Comparison of ENCODE assay signal across 1 cellular context in the genomic region with DNA sequence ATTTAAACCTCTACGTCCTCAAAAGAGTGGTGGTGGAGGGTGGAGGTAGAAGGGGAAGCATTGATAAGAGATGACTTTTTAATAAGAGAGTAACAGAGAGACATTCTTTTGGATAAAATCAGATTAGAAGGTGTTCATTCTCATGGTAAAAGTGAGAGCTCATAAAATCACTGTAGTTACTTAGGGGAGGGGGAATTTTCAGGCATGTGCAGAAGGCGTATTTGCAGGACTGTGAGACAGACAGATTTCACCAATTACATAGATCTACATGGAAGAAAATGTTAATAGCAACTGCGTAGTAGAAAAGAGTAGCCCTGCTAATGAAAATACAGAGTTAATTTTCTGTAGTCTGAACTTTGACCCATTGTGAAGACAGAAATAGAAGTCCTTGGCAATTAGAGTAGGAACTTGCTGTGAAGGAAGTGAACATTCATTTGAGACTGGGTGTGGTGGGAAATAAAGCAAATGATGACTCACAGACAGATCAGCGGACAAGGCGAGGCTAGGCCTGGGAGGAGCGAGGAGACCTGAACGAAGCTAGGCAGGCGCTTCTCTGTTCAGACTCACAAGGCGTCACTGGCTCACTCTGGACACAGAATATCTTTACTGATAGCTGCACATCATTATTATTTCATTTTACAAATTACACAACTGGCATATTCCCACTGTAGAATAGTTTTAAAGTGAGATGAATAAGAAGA.
TF ChIP-seq lines count a peak whose summit lies in the region.

No MANE protein-coding gene starts in this region.

TF ChIP-seq in K562, 482 proteins besides CTCF, POLR2A, EP300 and RAD21 (continued from another document and continues in another):
- TF ChIP-seq MYNN (IDR thresholded peaks at IDR 0.05) (peak; percentile 34; the same call in 1 of the 2 replicates), MYNN (CRISPR knock-in tag; IDR thresholded peaks at IDR 0.05) (no peak), BRF1 (IDR thresholded peaks at IDR 0.05; ENCODE audit: borderline replicate concordance, extremely low read depth, insufficient read length) (no peak), PHTF2 (CRISPR knock-in tag; IDR thresholded peaks at IDR 0.05) (no peak), TEAD4 (IDR thresholded peaks at IDR 0.05; ENCODE audit: low read length) (peak; percentile 14; the same call in 1 of the 2 replicates), TEAD4 (CRISPR knock-in tag; IDR thresholded peaks at IDR 0.05; ENCODE audit: borderline replicate concordance) (no peak), KLF10 (CRISPR knock-in tag; IDR thresholded peaks at IDR 0.05) (no peak), NFXL1 (CRISPR knock-in tag; IDR thresholded peaks at IDR 0.05) (no peak), GATA2 (CRISPR knock-in tag; IDR thresholded peaks at IDR 0.05) (no peak), NRF1 (conservative IDR thresholded peaks at IDR 0.05 in 1 of 2, IDR thresholded peaks at IDR 0.05 in 1 of 2) (peak; percentile 39 to 40; a peak in 2 of 4 replicates), ARID1B (IDR thresholded peaks at IDR 0.05) (peak; percentile 63), TFAM (CRISPR knock-in tag; conservative IDR thresholded peaks at IDR 0.05) (no peak), RBBP5 (IDR thresholded peaks at IDR 0.05; ENCODE audit: borderline replicate concordance, insufficient read depth, low read length, poor library complexity, severe bottlenecking) (no peak), TOE1 (IDR thresholded peaks at IDR 0.05; ENCODE audit: borderline replicate concordance) (no peak), TOE1 (CRISPR knock-in tag; IDR thresholded peaks at IDR 0.05; ENCODE audit: borderline replicate concordance, low read depth) (no peak), RBM22 (IDR thresholded peaks at IDR 0.05; ENCODE audit: low read depth, low read length, poor library complexity, severe bottlenecking) (no peak), KHSRP (IDR thresholded peaks at IDR 0.05) (no peak), POLR2H (tag; IDR thresholded peaks at IDR 0.05; ENCODE audit: low read depth) (no peak), KAT2B (IDR thresholded peaks at IDR 0.05; ENCODE audit: low read depth, low read length) (no peak), TBP (optimal IDR thresholded peaks at IDR 0.05; ENCODE audit: low read depth, low read length) (no peak), HDAC6 (IDR thresholded peaks at IDR 0.05; ENCODE audit: low read depth, low read length) (no peak), HDAC2 (IDR thresholded peaks at IDR 0.05) (no peak), CHD1 (IDR thresholded peaks at IDR 0.05; ENCODE audit: low read length) (no peak), MCM5 (IDR thresholded peaks at IDR 0.05; ENCODE audit: low read depth) (no peak), ZKSCAN8 (CRISPR knock-in tag; IDR thresholded peaks at IDR 0.05) (no peak), TARDBP (IDR thresholded peaks at IDR 0.05) (no peak), TBL1XR1 (IDR thresholded peaks at IDR 0.05; ENCODE audit: low read length in 2 of 2) (peak in 1 of 2 experiments; percentile 58; a peak in 1 of 4 replicates), ZNF695 (CRISPR knock-in tag; IDR thresholded peaks at IDR 0.05) (no peak), YBX1 (IDR thresholded peaks at IDR 0.05) (no peak)
- TF ChIP-seq, protein P1, sequence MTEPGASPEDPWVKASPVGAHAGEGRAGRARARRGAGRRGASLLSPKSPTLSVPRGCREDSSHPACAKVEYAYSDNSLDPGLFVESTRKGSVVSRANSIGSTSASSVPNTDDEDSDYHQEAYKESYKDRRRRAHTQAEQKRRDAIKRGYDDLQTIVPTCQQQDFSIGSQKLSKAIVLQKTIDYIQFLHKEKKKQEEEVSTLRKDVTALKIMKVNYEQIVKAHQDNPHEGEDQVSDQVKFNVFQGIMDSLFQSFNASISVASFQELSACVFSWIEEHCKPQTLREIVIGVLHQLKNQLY (CRISPR knock-in tag; conservative IDR thresholded peaks at IDR 0.05): no peak
- TF ChIP-seq, protein P2, sequence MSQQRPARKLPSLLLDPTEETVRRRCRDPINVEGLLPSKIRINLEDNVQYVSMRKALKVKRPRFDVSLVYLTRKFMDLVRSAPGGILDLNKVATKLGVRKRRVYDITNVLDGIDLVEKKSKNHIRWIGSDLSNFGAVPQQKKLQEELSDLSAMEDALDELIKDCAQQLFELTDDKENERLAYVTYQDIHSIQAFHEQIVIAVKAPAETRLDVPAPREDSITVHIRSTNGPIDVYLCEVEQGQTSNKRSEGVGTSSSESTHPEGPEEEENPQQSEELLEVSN (IDR thresholded peaks at IDR 0.05; ENCODE audit: borderline replicate concordance in 1 of 2, extremely low read depth in 1 of 2, insufficient read depth in 1 of 2, insufficient read length in 1 of 2, low read depth in 1 of 2, low read length in 1 of 2, poor library complexity in 1 of 2, severe bottlenecking in 1 of 2): peak in 1 of 2 experiments; percentile 43
- TF ChIP-seq, protein P3, sequence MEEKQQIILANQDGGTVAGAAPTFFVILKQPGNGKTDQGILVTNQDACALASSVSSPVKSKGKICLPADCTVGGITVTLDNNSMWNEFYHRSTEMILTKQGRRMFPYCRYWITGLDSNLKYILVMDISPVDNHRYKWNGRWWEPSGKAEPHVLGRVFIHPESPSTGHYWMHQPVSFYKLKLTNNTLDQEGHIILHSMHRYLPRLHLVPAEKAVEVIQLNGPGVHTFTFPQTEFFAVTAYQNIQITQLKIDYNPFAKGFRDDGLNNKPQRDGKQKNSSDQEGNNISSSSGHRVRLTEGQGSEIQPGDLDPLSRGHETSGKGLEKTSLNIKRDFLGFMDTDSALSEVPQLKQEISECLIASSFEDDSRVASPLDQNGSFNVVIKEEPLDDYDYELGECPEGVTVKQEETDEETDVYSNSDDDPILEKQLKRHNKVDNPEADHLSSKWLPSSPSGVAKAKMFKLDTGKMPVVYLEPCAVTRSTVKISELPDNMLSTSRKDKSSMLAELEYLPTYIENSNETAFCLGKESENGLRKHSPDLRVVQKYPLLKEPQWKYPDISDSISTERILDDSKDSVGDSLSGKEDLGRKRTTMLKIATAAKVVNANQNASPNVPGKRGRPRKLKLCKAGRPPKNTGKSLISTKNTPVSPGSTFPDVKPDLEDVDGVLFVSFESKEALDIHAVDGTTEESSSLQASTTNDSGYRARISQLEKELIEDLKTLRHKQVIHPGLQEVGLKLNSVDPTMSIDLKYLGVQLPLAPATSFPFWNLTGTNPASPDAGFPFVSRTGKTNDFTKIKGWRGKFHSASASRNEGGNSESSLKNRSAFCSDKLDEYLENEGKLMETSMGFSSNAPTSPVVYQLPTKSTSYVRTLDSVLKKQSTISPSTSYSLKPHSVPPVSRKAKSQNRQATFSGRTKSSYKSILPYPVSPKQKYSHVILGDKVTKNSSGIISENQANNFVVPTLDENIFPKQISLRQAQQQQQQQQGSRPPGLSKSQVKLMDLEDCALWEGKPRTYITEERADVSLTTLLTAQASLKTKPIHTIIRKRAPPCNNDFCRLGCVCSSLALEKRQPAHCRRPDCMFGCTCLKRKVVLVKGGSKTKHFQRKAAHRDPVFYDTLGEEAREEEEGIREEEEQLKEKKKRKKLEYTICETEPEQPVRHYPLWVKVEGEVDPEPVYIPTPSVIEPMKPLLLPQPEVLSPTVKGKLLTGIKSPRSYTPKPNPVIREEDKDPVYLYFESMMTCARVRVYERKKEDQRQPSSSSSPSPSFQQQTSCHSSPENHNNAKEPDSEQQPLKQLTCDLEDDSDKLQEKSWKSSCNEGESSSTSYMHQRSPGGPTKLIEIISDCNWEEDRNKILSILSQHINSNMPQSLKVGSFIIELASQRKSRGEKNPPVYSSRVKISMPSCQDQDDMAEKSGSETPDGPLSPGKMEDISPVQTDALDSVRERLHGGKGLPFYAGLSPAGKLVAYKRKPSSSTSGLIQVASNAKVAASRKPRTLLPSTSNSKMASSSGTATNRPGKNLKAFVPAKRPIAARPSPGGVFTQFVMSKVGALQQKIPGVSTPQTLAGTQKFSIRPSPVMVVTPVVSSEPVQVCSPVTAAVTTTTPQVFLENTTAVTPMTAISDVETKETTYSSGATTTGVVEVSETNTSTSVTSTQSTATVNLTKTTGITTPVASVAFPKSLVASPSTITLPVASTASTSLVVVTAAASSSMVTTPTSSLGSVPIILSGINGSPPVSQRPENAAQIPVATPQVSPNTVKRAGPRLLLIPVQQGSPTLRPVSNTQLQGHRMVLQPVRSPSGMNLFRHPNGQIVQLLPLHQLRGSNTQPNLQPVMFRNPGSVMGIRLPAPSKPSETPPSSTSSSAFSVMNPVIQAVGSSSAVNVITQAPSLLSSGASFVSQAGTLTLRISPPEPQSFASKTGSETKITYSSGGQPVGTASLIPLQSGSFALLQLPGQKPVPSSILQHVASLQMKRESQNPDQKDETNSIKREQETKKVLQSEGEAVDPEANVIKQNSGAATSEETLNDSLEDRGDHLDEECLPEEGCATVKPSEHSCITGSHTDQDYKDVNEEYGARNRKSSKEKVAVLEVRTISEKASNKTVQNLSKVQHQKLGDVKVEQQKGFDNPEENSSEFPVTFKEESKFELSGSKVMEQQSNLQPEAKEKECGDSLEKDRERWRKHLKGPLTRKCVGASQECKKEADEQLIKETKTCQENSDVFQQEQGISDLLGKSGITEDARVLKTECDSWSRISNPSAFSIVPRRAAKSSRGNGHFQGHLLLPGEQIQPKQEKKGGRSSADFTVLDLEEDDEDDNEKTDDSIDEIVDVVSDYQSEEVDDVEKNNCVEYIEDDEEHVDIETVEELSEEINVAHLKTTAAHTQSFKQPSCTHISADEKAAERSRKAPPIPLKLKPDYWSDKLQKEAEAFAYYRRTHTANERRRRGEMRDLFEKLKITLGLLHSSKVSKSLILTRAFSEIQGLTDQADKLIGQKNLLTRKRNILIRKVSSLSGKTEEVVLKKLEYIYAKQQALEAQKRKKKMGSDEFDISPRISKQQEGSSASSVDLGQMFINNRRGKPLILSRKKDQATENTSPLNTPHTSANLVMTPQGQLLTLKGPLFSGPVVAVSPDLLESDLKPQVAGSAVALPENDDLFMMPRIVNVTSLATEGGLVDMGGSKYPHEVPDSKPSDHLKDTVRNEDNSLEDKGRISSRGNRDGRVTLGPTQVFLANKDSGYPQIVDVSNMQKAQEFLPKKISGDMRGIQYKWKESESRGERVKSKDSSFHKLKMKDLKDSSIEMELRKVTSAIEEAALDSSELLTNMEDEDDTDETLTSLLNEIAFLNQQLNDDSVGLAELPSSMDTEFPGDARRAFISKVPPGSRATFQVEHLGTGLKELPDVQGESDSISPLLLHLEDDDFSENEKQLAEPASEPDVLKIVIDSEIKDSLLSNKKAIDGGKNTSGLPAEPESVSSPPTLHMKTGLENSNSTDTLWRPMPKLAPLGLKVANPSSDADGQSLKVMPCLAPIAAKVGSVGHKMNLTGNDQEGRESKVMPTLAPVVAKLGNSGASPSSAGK (IDR thresholded peaks at IDR 0.05): peak; percentile 46; the same call in 1 of the 2 replicates
- TF ChIP-seq, protein P4, sequence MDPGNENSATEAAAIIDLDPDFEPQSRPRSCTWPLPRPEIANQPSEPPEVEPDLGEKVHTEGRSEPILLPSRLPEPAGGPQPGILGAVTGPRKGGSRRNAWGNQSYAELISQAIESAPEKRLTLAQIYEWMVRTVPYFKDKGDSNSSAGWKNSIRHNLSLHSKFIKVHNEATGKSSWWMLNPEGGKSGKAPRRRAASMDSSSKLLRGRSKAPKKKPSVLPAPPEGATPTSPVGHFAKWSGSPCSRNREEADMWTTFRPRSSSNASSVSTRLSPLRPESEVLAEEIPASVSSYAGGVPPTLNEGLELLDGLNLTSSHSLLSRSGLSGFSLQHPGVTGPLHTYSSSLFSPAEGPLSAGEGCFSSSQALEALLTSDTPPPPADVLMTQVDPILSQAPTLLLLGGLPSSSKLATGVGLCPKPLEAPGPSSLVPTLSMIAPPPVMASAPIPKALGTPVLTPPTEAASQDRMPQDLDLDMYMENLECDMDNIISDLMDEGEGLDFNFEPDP (CRISPR knock-in tag; IDR thresholded peaks at IDR 0.05): no peak
- TF ChIP-seq, protein P5, sequence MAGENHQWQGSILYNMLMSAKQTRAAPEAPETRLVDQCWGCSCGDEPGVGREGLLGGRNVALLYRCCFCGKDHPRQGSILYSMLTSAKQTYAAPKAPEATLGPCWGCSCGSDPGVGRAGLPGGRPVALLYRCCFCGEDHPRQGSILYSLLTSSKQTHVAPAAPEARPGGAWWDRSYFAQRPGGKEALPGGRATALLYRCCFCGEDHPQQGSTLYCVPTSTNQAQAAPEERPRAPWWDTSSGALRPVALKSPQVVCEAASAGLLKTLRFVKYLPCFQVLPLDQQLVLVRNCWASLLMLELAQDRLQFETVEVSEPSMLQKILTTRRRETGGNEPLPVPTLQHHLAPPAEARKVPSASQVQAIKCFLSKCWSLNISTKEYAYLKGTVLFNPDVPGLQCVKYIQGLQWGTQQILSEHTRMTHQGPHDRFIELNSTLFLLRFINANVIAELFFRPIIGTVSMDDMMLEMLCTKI (IDR thresholded peaks at IDR 0.05; ENCODE audit: partially characterized antibody): no peak
- TF ChIP-seq, protein P6, sequence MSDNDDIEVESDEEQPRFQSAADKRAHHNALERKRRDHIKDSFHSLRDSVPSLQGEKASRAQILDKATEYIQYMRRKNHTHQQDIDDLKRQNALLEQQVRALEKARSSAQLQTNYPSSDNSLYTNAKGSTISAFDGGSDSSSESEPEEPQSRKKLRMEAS (CRISPR knock-in tag; IDR thresholded peaks at IDR 0.05): no peak
- TF ChIP-seq, protein P7, sequence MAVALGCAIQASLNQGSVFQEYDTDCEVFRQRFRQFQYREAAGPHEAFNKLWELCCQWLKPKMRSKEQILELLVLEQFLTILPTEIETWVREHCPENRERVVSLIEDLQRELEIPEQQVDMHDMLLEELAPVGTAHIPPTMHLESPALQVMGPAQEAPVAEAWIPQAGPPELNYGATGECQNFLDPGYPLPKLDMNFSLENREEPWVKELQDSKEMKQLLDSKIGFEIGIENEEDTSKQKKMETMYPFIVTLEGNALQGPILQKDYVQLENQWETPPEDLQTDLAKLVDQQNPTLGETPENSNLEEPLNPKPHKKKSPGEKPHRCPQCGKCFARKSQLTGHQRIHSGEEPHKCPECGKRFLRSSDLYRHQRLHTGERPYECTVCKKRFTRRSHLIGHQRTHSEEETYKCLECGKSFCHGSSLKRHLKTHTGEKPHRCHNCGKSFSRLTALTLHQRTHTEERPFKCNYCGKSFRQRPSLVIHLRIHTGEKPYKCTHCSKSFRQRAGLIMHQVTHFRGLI (CRISPR knock-in tag; IDR thresholded peaks at IDR 0.05): no peak
- TF ChIP-seq, protein P8, sequence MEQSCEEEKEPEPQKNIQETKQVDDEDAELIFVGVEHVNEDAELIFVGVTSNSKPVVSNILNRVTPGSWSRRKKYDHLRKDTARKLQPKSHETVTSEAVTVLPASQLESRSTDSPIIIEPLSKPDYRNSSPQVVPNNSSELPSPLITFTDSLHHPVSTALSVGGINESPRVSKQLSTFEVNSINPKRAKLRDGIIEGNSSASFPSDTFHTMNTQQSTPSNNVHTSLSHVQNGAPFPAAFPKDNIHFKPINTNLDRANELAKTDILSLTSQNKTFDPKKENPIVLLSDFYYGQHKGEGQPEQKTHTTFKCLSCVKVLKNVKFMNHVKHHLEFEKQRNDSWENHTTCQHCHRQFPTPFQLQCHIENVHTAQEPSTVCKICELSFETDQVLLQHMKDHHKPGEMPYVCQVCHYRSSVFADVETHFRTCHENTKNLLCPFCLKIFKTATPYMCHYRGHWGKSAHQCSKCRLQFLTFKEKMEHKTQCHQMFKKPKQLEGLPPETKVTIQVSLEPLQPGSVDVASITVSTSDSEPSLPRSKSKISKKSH (CRISPR knock-in tag; IDR thresholded peaks at IDR 0.05): no peak
